Comparison of ENCODE assay signal across 8 cellular contexts in genomic region chr20:330233-331149, GRCh38. TPM values are rescaled to one million over a fixed set of nuclear protein-coding genes. Genes with fewer than 3 reads are reported as not detected.
DNase-seq lines count a peak whose midpoint lies in the region; TF ChIP-seq lines count a peak whose summit lies in the region.

No MANE protein-coding gene starts in this region.

- H3K4me1 Mint-ChIP-seq in CD8-positive, alpha-beta memory T cell = peaks cover 6 to 26% (median 10%) of the 10 kb centered on the region in 3 donors

- H3K36me3 ChIP-seq in CD8-positive, alpha-beta memory T cell (ENCODE audit: insufficient read depth, low read length) = no peaks in the 10 kb centered on the region
- peaks cover 3% of the 10 kb centered on the region for H3K36me3 ChIP-seq in H7 (replicated peaks; ENCODE audit: control insufficient read depth, insufficient read depth, low read length)

- peaks cover 20% of the 10 kb centered on the region for H3K4me1 ChIP-seq in CD8-positive, alpha-beta memory T cell (ENCODE audit: insufficient read depth, low read length)

- peak; percentile 35 to 78 (median 58) for DNase-seq in CD8-positive, alpha-beta memory T cell
- DNase-seq in H7 = peak; percentile 88
- peak; percentile 49 for DNase-seq in NCI-H2196 (lab: John Stamatoyannopoulos, UW; ENCODE audit: unreplicated experiment)
- peak; percentile 58 for DNase-seq in central memory CD4-positive, alpha-beta T cell
- peak; percentile 42 to 56 for DNase-seq in stimulated activated CD4-positive, alpha-beta T cell treated with anti-CD3 and anti-CD28 coated beads, Interleukin-4, amount 100 ng/mL, for 48 hours (ENCODE audit: low read depth in 2 of 2)
- no peak for DNase-seq in HPDE6-E6E7 (ENCODE audit: extremely low spot score)

- H3K4me3 ChIP-seq in CD8-positive, alpha-beta memory T cell (ENCODE audit: low read length) = no peak overlapping the region
- H3K4me3 ChIP-seq in H7 (ENCODE audit: insufficient read depth, low read depth, low read length) = no peak overlapping the region

- H3K27me3 ChIP-seq in CD8-positive, alpha-beta memory T cell (ENCODE audit: insufficient read depth, low read length, poor library complexity, severe bottlenecking) = no peaks in the 10 kb centered on the region
- no peaks in the 10 kb centered on the region for H3K27me3 ChIP-seq in H7 (ENCODE audit: control insufficient read depth, insufficient read depth, low read length)
- H3K27me3 ChIP-seq in layer of hippocampus (ENCODE audit: control insufficient read depth, insufficient read depth, low read length) = no peaks in the 10 kb centered on the region

- CTCF ChIA-PET in CD8-positive, alpha-beta memory T cell (lab: Charles Lee) = interaction anchor here (0.6 to 4.3 kb wide), 21 partner anchors 8 to 214 kb away, joined by 3 to 60 read pairs (median 3); partner anchors contain the start of genes CSNK2A1, DEFB132 and ZCCHC3

- no peaks in the 10 kb centered on the region for H3K9me3 ChIP-seq in CD8-positive, alpha-beta memory T cell (ENCODE audit: low read length)

- no peaks in the 10 kb centered on the region for H3K9me3 Mint-ChIP-seq in CD8-positive, alpha-beta memory T cell

- peak; percentile 91 for TF ChIP-seq CTCF in VCaP (conservative IDR thresholded peaks at IDR 0.05)

- H3K27ac Mint-ChIP-seq in CD8-positive, alpha-beta memory T cell = peak overlapping the region in 3 of 8 donors; percentile 61 to 77 (median 72)

- no peaks in the 10 kb centered on the region for H3K36me3 Mint-ChIP-seq in CD8-positive, alpha-beta memory T cell

- peak overlapping the region in 1 of 7 donors; percentile 60 for H3K4me3 Mint-ChIP-seq in CD8-positive, alpha-beta memory T cell

- H3K27ac ChIP-seq in CD8-positive, alpha-beta memory T cell (ENCODE audit: low read depth, low read length) = no peak overlapping the region
- H3K27ac ChIP-seq in VCaP (peak overlapping the region; percentile 98), layer of hippocampus (ENCODE audit: low read depth, low read length) (peak overlapping the region; percentile 22)

- peaks cover 0 to 1% of the 10 kb centered on the region in 2 donors for H3K27me3 Mint-ChIP-seq in CD8-positive, alpha-beta memory T cell

- POLR2A ChIA-PET in CD8-positive, alpha-beta memory T cell (lab: Charles Lee) = interaction anchor here (1.0 kb wide), 2 partner anchors 33 to 37 kb away, joined by 3 read pairs; partner anchors contain the start of gene ZCCHC3

RNA-seq across cellular contexts. Expression of gene SOX12, which starts 5.1 kb away (rescaled TPM):
- total RNA-seq in CD8-positive, alpha-beta memory T cell = 1 to 10 TPM; 4.7 to 5.1 TPM
- 0.64 TPM for polyA plus RNA-seq in CD8-positive, alpha-beta memory T cell
- total RNA-seq in H7 (2014; rRNA removed; shearing (Covaris generic)) = 14.7 and 15.7 TPM in 2 replicates

RNA-seq across cellular contexts. Expression of gene NRSN2, which starts 16.4 kb away (rescaled TPM):
- total RNA-seq in CD8-positive, alpha-beta memory T cell = 1 to 10 TPM; 7.6 to 9.5 TPM
- polyA plus RNA-seq in CD8-positive, alpha-beta memory T cell = 1.0 TPM
- total RNA-seq in H7 (2014; rRNA removed; shearing (Covaris generic)) = 31.6 and 48.5 TPM in 2 replicates

RNA-seq across cellular contexts. Expression of gene ZCCHC3, which starts 33.1 kb away (rescaled TPM):
- 10 to 100 TPM; 25.3 to 25.4 TPM for total RNA-seq in CD8-positive, alpha-beta memory T cell
- polyA plus RNA-seq in CD8-positive, alpha-beta memory T cell = 14.1 TPM
- total RNA-seq in H7 (2014; rRNA removed; shearing (Covaris generic)) = 24.0 and 27.9 TPM in 2 replicates

RNA-seq across cellular contexts. Expression of gene C20orf96, which starts 39.9 kb away (rescaled TPM):
- 1 to 10 TPM; 3.7 to 4.3 TPM for total RNA-seq in CD8-positive, alpha-beta memory T cell
- 0.46 TPM for polyA plus RNA-seq in CD8-positive, alpha-beta memory T cell
- total RNA-seq in H7 (2014; rRNA removed; shearing (Covaris generic)) = 1.7 and 2.1 TPM in 2 replicates

RNA-seq across cellular contexts. Expression of gene TRIB3, which starts 50.1 kb away (rescaled TPM):
- 10 to 100 TPM; 24.6 to 28.7 TPM for total RNA-seq in CD8-positive, alpha-beta memory T cell
- 12.0 TPM for polyA plus RNA-seq in CD8-positive, alpha-beta memory T cell
- 11.7 and 17.6 TPM in 2 replicates for total RNA-seq in H7 (2014; rRNA removed; shearing (Covaris generic))
